In the genomic region with DNA sequence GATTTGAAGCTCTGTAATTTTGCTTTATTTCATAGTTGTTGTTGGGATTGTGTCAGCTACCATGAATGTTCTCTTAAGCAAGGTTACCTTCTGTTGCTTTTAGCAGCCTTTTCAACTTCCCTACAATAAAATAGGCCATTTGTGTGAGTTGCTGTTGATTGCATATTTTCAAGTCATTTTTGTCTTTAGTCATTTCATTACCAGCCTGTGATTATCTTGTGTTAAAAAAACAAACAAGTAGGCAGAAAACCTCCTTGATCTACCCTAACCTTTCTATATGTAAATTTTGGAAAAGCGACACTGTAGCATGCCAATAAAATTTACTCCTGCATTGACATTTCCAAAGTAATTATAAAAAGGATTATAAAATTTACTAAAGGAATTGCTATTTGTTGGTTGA, we compare ENCODE assay signal across 1 cellular context.
TF ChIP-seq lines count a peak whose summit lies in the region.

No MANE protein-coding gene starts in this region.

TF ChIP-seq in GM23338, 12 proteins besides CTCF, POLR2A, EP300 and RAD21:
- no peak for TF ChIP-seq ZNF462 (CRISPR knock-in tag; IDR thresholded peaks at IDR 0.05)
- no peak for TF ChIP-seq ZNF114 (CRISPR knock-in tag; IDR thresholded peaks at IDR 0.05)
- TF ChIP-seq, protein P1, sequence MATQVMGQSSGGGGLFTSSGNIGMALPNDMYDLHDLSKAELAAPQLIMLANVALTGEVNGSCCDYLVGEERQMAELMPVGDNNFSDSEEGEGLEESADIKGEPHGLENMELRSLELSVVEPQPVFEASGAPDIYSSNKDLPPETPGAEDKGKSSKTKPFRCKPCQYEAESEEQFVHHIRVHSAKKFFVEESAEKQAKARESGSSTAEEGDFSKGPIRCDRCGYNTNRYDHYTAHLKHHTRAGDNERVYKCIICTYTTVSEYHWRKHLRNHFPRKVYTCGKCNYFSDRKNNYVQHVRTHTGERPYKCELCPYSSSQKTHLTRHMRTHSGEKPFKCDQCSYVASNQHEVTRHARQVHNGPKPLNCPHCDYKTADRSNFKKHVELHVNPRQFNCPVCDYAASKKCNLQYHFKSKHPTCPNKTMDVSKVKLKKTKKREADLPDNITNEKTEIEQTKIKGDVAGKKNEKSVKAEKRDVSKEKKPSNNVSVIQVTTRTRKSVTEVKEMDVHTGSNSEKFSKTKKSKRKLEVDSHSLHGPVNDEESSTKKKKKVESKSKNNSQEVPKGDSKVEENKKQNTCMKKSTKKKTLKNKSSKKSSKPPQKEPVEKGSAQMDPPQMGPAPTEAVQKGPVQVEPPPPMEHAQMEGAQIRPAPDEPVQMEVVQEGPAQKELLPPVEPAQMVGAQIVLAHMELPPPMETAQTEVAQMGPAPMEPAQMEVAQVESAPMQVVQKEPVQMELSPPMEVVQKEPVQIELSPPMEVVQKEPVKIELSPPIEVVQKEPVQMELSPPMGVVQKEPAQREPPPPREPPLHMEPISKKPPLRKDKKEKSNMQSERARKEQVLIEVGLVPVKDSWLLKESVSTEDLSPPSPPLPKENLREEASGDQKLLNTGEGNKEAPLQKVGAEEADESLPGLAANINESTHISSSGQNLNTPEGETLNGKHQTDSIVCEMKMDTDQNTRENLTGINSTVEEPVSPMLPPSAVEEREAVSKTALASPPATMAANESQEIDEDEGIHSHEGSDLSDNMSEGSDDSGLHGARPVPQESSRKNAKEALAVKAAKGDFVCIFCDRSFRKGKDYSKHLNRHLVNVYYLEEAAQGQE (IDR thresholded peaks at IDR 0.05; ENCODE audit: unreplicated experiment), result no peak
- no peak for TF ChIP-seq EZH2 (IDR thresholded peaks at IDR 0.05; ENCODE audit: low read depth, unreplicated experiment)
- no peak for TF ChIP-seq CREB1 (CRISPR knock-in tag; IDR thresholded peaks at IDR 0.05; ENCODE audit: low read depth)
- no peak for TF ChIP-seq STAT1 (IDR thresholded peaks at IDR 0.05; ENCODE audit: unreplicated experiment)
- TF ChIP-seq JUNB (IDR thresholded peaks at IDR 0.05; ENCODE audit: unreplicated experiment), result no peak
- TF ChIP-seq EZH2phosphoT487 (IDR thresholded peaks at IDR 0.05; ENCODE audit: unreplicated experiment), result no peak
- no peak for TF ChIP-seq POLR2AphosphoS5 (IDR thresholded peaks at IDR 0.05; ENCODE audit: low read depth)
- TF ChIP-seq, protein P2, sequence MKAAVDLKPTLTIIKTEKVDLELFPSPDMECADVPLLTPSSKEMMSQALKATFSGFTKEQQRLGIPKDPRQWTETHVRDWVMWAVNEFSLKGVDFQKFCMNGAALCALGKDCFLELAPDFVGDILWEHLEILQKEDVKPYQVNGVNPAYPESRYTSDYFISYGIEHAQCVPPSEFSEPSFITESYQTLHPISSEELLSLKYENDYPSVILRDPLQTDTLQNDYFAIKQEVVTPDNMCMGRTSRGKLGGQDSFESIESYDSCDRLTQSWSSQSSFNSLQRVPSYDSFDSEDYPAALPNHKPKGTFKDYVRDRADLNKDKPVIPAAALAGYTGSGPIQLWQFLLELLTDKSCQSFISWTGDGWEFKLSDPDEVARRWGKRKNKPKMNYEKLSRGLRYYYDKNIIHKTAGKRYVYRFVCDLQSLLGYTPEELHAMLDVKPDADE (IDR thresholded peaks at IDR 0.05), result no peak
